12 cellular contexts compared by ENCODE assay signal in genomic region chr7:1106783-1107421, GRCh38. TPM values are rescaled to one million over a fixed set of nuclear protein-coding genes. Genes with fewer than 3 reads are reported as not detected.
"Had no signal": no experiment of that assay in that cellular context is flagged by ENCODE, and none has a peak within 500 bp of the region (broad histone marks: within the 10 kb centered on the region; RNA-seq: fewer than 3 reads in every experiment).

No MANE protein-coding gene starts in this region.

- H3K27ac ChIP-seq: ovary, SJCRH30, upper lobe of left lung had no signal

- H3K36me3 Mint-ChIP-seq: activated naive CD8-positive, alpha-beta T cell treated with anti-CD3 and anti-CD28 coated beads for 36 hours had no signal

- H3K27me3 ChIP-seq: ovary, SJCRH30, upper lobe of left lung had no signal

- DNase-seq: activated CD4-positive, alpha-beta T cell treated with anti-CD3 and anti-CD28 coated beads, Interleukin-2, amount 50 U/mL, for 48 hours; activated effector memory CD4-positive, alpha-beta T cell treated with anti-CD3 and anti-CD28 coated beads, Interleukin-2, amount 50 U/mL, for 16 hours; activated naive CD8-positive, alpha-beta T cell treated with anti-CD3 and anti-CD28 coated beads for 36 hours; activated T-cell treated with anti-CD3 and anti-CD28 coated beads, Interleukin-2, amount 50 U/mL, for 4 hours; mesendoderm; SW 1271 had no signal

- H3K9me3 Mint-ChIP-seq: activated naive CD8-positive, alpha-beta T cell treated with anti-CD3 and anti-CD28 coated beads for 36 hours; activated T-cell treated with anti-CD3 and anti-CD28 coated beads, Interleukin-2, amount 50 U/mL, for 4 hours; stimulated activated memory B cell treated with anti-CD40 and anti-IgM and Interleukin-4, amounts not matched to agents 10 μg/mL and 1 μg/mL and 100 μg/mL, for 72 hours; T-helper 2 cell treated with Interferon-gamma antibody and Interleukin-4, amounts not matched to agents 5 μg/mL and 100 μg/mL, for 36 hours had no signal

- H3K27ac Mint-ChIP-seq: activated naive CD8-positive, alpha-beta T cell treated with anti-CD3 and anti-CD28 coated beads for 36 hours; T-helper 2 cell treated with Interferon-gamma antibody and Interleukin-4, amounts not matched to agents 5 μg/mL and 100 μg/mL, for 36 hours had no signal

- H3K9me3 ChIP-seq: ovary, SJCRH30, upper lobe of left lung had no signal

- H3K4me2 ChIP-seq: smooth muscle cell had no signal

- H3K4me1 ChIP-seq: upper lobe of left lung had no signal

- H3K4me3 Mint-ChIP-seq: activated naive CD8-positive, alpha-beta T cell treated with anti-CD3 and anti-CD28 coated beads for 36 hours; activated T-cell treated with anti-CD3 and anti-CD28 coated beads, Interleukin-2, amount 50 U/mL, for 4 hours; stimulated activated memory B cell treated with anti-CD40 and anti-IgM and Interleukin-4, amounts not matched to agents 10 μg/mL and 1 μg/mL and 100 μg/mL, for 72 hours; T-helper 2 cell treated with Interferon-gamma antibody and Interleukin-4, amounts not matched to agents 5 μg/mL and 100 μg/mL, for 36 hours had no signal

- H3K4me3 ChIP-seq: ovary, SJCRH30, smooth muscle cell, upper lobe of left lung had no signal

- H3K36me3 ChIP-seq: ovary, SJCRH30, upper lobe of left lung had no signal

- H3K27me3 Mint-ChIP-seq: activated naive CD8-positive, alpha-beta T cell treated with anti-CD3 and anti-CD28 coated beads for 36 hours had no signal

RNA-seq across cellular contexts. Expression of gene GPER1, which starts 19.0 kb away (rescaled TPM):
- total RNA-seq: SJCRH30 had no signal
